ENCODE assay signal across 9 cellular contexts in genomic region chr14:68527329-68527851, GRCh38.
DNase-seq lines count a peak whose midpoint lies in the region; ATAC-seq and TF ChIP-seq lines count a peak whose summit lies in the region.
"Had no signal": no experiment of that assay in that cellular context is flagged by ENCODE, and none has a peak within 500 bp of the region (broad histone marks: within the 10 kb centered on the region; RNA-seq: fewer than 3 reads in every experiment).

No MANE protein-coding gene starts in this region.

- peak overlapping the region; percentile 20 for H3K4me3 Mint-ChIP-seq in neural crest cell
- H3K4me3 Mint-ChIP-seq: activated T-helper 1 cell treated with anti-CD3 and anti-CD28 coated beads, Interleukin-12 subunit alpha, Interleukin-12 subunit beta, Interleukin-2, Interleukin-4 antibody, amounts not matched to agents 30 ng/mL and 10 ng/mL and 1 ng/mL, durations not matched to agents 14 hours and 24 hours and 36 hours had no signal

- H3K4me1 ChIP-seq in heart right ventricle = peaks cover 0 to 43% (median 31%) of the 10 kb centered on the region in 9 donors
- H3K4me1 ChIP-seq in urinary bladder (ENCODE audit: insufficient read depth) = no peaks in the 10 kb centered on the region

- no peak for TF ChIP-seq CTCF in VCaP (conservative IDR thresholded peaks at IDR 0.05)
- TF ChIP-seq CTCF in heart right ventricle (IDR thresholded peaks at IDR 0.05) = no peak
- no peak for TF ChIP-seq CTCF in neural crest cell (conservative IDR thresholded peaks at IDR 0.05)

- H3K27me3 Mint-ChIP-seq in neural crest cell (ENCODE audit: low read depth) = no peaks in the 10 kb centered on the region

- DNase-seq in heart right ventricle = no peak
- no peak for DNase-seq in neural crest cell (ENCODE audit: low read depth, low spot score)
- no peak for DNase-seq in ACHN
- no peak for DNase-seq in DMS 273 (lab: John Stamatoyannopoulos, UW; ENCODE audit: unreplicated experiment)
- DNase-seq: NCI-H82 had no signal

- no peaks in the 10 kb centered on the region for H3K36me3 ChIP-seq in heart right ventricle
- no peaks in the 10 kb centered on the region for H3K36me3 ChIP-seq in urinary bladder (ENCODE audit: insufficient read depth)

- in situ Hi-C loops in ACHN (cut with HindIII; ENCODE audit: low pct_ligation_motif_present, low pct_unique_long_range_greater_than_20kb, low sequenced_read_pairs) = no loop called here

- H3K4me3 ChIP-seq in heart right ventricle = no peak overlapping the region
- no peak overlapping the region for H3K4me3 ChIP-seq in urinary bladder (ENCODE audit: low read depth, low read length)

- ATAC-seq in heart right ventricle (peak in 3 of 8 donors; percentile 27 to 33 (median 30)), GM21360 (IDR thresholded peaks at IDR 0.05; ENCODE audit: unreplicated experiment) (no peak)

- H3K9me3 Mint-ChIP-seq in neural crest cell = peaks cover 23% of the 10 kb centered on the region

- peaks cover 52% of the 10 kb centered on the region for H3K4me1 Mint-ChIP-seq in neural crest cell

- 44 to 76% methylated on average over 1 of the region's 1 CpG for WGBS in heart right ventricle, 2 donors
- WGBS in urinary bladder = 33% methylated on average over 1 of the region's 1 CpG

- H3K9me3 ChIP-seq in heart right ventricle = peaks cover 0 to 34% (median 16%) of the 10 kb centered on the region in 11 donors

- H3K27me3 ChIP-seq in heart right ventricle = no peaks in the 10 kb centered on the region

- H3K27ac ChIP-seq in VCaP (peak overlapping the region; percentile 73), heart right ventricle (peak overlapping the region in 9 of 10 donors; percentile 6 to 75 (median 45)), urinary bladder (ENCODE audit: low read depth) (peak overlapping the region; percentile 55)

- intact Hi-C loops in heart right ventricle (cut with DNase I) = loop anchor here in 5 of 10 donors (10.0 kb wide), 3 partner anchors 257 to 583 kb away; no protein-coding TSS in a partner anchor

- peak overlapping the region; percentile 92 for H3K27ac Mint-ChIP-seq in neural crest cell (ENCODE audit: unreplicated experiment)
- H3K27ac Mint-ChIP-seq: activated T-helper 1 cell treated with anti-CD3 and anti-CD28 coated beads, Interleukin-12 subunit alpha, Interleukin-12 subunit beta, Interleukin-2, Interleukin-4 antibody, amounts not matched to agents 30 ng/mL and 10 ng/mL and 1 ng/mL, durations not matched to agents 14 hours and 24 hours and 36 hours had no signal

- H3K36me3 Mint-ChIP-seq in neural crest cell (ENCODE audit: low read depth) = peaks cover 43% of the 10 kb centered on the region
